ENCODE assay signal across 1 cellular context in genomic region chr12:57941165-57941894, GRCh38.
A peak's percentile ranks its signal among the peaks of the same experiment; 100 is the strongest.
TF ChIP-seq lines count a peak whose summit lies in the region.

Gene ATP23 (plus strand): TSS chr12:57941567. CDS start chr12:57941702, 135 bp downstream.

TF ChIP-seq in HCT116, 20 proteins besides CTCF, POLR2A, EP300 and RAD21 (continued from another document):
- TF ChIP-seq ZBTB33 (IDR thresholded peaks at IDR 0.05; ENCODE audit: extremely low read depth, insufficient replicate concordance, low read length), result no peak
- no peak for TF ChIP-seq ELF1 (IDR thresholded peaks at IDR 0.05; ENCODE audit: borderline replicate concordance, low read depth)
- TF ChIP-seq ZFX (IDR thresholded peaks at IDR 0.05), result peak; percentile 23; the same call in 1 of the 2 replicates
- TF ChIP-seq FOSL1 (IDR thresholded peaks at IDR 0.05; ENCODE audit: low read depth), result no peak
- peak; percentile 78 for TF ChIP-seq TCF7L2 (IDR thresholded peaks at IDR 0.05; ENCODE audit: borderline replicate concordance, extremely low read depth, insufficient read depth, insufficient read length)
- TF ChIP-seq SRF (IDR thresholded peaks at IDR 0.05; ENCODE audit: low read depth), result no peak; the same call in 1 of the 2 replicates
TF ChIP-seq in HCT116: peak in this region for 9.
